Comparison of ENCODE assay signal across 9 cellular contexts in the genomic region with DNA sequence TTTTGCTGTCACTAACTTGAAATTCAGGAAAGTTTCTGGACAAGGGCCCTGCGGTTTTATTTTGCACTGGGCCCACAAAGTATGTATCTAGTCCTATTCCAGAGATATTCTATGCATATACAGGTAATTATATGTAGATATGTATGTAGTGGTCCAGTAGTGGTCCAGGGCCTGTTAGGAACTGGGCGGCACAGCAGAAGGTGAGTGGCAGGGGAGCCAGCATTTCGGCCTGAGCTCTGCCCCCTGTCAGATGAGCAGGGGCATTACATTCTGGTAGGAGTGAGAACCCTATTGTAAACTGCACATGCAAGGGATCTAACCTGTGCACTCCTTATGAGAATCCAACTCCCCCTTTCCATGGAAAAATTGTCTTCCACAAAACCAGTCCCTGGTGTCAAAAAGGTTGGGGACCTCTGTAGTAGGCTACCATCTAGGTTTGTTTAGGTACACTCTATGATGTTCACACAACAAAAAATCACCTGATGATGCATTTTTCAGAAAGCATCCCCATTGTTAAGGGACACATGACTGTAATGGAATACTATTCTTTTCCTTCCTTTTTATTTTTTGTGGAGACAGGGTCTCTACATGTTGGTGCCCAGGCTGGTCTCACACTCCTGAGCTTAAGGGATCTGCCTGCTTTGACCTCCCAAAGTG. TPM values are rescaled to one million over a fixed set of nuclear protein-coding genes. Genes with fewer than 3 reads are reported as not detected.
A peak's percentile ranks its signal among the peaks of the same experiment; 100 is the strongest.
DNase-seq lines count a peak whose midpoint lies in the region; ATAC-seq and TF ChIP-seq lines count a peak whose summit lies in the region.
"Had no signal": no experiment of that assay in that cellular context is flagged by ENCODE, and none has a peak within 500 bp of the region (broad histone marks: within the 10 kb centered on the region; RNA-seq: fewer than 3 reads in every experiment).

No MANE protein-coding gene starts in this region.

- WGBS in liver = 62% methylated on average over 3 of the region's 3 CpGs

- H3K27ac ChIP-seq in HL-60 (replicated peaks) = no peak overlapping the region
- H3K27ac ChIP-seq in WERI-Rb-1 = no peak overlapping the region
- no peak overlapping the region for H3K27ac ChIP-seq in liver (ENCODE audit: low read depth in 1 of 2, low read length in 2 of 2)
- H3K27ac ChIP-seq: neutrophil had no signal

- H3K9me3 ChIP-seq in WERI-Rb-1 (ENCODE audit: severe bottlenecking) (no peaks in the 10 kb centered on the region), liver (ENCODE audit: control insufficient read depth in 4 of 4, low read length in 3 of 4) (no peaks in the 10 kb centered on the region)
- H3K9me3 ChIP-seq: neutrophil had no signal

- peak overlapping the region; percentile 78 for H3K4me3 ChIP-seq in HL-60 (replicated peaks; ENCODE audit: insufficient read depth, low read length)
- no peak overlapping the region for H3K4me3 ChIP-seq in WERI-Rb-1 (ENCODE audit: low read depth, low read length)
- H3K4me3 ChIP-seq in liver (ENCODE audit: low read depth in 1 of 3, low read length in 3 of 3) = no peak overlapping the region

- no peak for ATAC-seq in HG02759 (IDR thresholded peaks at IDR 0.05; ENCODE audit: unreplicated experiment)
- no peak for ATAC-seq in omental fat pad (ENCODE audit: low FRiP score)
- ATAC-seq in GM19455 (IDR thresholded peaks at IDR 0.05; ENCODE audit: unreplicated experiment) = no peak

- DNase-seq in DMS 273 treated with DMSO at 0.1 percent for 48 hours (lab: John Stamatoyannopoulos, UW) (peak; percentile 13), HL-60 (ENCODE audit: low read depth in 1 of 2, low spot score in 1 of 2) (peak; percentile 34 to 54), WERI-Rb-1 (peak; percentile 54), omental fat pad (ENCODE audit: low spot score) (no peak), islet precursor cell (no peak)

- H3K27me3 ChIP-seq in HL-60 (ENCODE audit: insufficient read depth, poor library complexity, severe bottlenecking) (no peaks in the 10 kb centered on the region), WERI-Rb-1 (ENCODE audit: insufficient read depth, low read depth, severe bottlenecking) (no peaks in the 10 kb centered on the region), liver (ENCODE audit: control insufficient read depth in 4 of 4, insufficient read depth in 4 of 4, low read length in 3 of 4) (no peaks in the 10 kb centered on the region)
- H3K27me3 ChIP-seq: neutrophil had no signal

- H3K9ac ChIP-seq in liver (ENCODE audit: low read depth in 1 of 2, low read length in 2 of 2) = no peak overlapping the region

- H3K36me3 ChIP-seq in WERI-Rb-1 = peaks cover 12% of the 10 kb centered on the region
- no peaks in the 10 kb centered on the region for H3K36me3 ChIP-seq in liver (ENCODE audit: control insufficient read depth in 4 of 4, insufficient read depth in 3 of 4, low read depth in 1 of 4, low read length in 3 of 4)

- TF ChIP-seq RAD21 in liver (IDR thresholded peaks at IDR 0.05) = peak; percentile 7 to 63

- H3K4me1 ChIP-seq in liver (ENCODE audit: control insufficient read depth in 4 of 4, insufficient read depth in 4 of 4, low read length in 3 of 4) = peaks cover 6 to 37% (median 29%) of the 10 kb centered on the region in 4 donors

- TF ChIP-seq CTCF in HL-60 (IDR thresholded peaks at IDR 0.05; ENCODE audit: insufficient read depth, low read length) (peak; percentile 59), WERI-Rb-1 (IDR thresholded peaks at IDR 0.05; ENCODE audit: low read depth, low read length) (peak; percentile 59), liver (IDR thresholded peaks at IDR 0.05; ENCODE audit: low read depth, low read length, missing input control) (peak; percentile 31), omental fat pad (IDR thresholded peaks at IDR 0.05) (no peak)

TF ChIP-seq in liver, 16 proteins besides CTCF, POLR2A, EP300 and RAD21:
- no peak for TF ChIP-seq HNF4A (conservative IDR thresholded peaks at IDR 0.05)
- TF ChIP-seq FOXA2 (IDR thresholded peaks at IDR 0.05) = no peak
- TF ChIP-seq, protein P1, sequence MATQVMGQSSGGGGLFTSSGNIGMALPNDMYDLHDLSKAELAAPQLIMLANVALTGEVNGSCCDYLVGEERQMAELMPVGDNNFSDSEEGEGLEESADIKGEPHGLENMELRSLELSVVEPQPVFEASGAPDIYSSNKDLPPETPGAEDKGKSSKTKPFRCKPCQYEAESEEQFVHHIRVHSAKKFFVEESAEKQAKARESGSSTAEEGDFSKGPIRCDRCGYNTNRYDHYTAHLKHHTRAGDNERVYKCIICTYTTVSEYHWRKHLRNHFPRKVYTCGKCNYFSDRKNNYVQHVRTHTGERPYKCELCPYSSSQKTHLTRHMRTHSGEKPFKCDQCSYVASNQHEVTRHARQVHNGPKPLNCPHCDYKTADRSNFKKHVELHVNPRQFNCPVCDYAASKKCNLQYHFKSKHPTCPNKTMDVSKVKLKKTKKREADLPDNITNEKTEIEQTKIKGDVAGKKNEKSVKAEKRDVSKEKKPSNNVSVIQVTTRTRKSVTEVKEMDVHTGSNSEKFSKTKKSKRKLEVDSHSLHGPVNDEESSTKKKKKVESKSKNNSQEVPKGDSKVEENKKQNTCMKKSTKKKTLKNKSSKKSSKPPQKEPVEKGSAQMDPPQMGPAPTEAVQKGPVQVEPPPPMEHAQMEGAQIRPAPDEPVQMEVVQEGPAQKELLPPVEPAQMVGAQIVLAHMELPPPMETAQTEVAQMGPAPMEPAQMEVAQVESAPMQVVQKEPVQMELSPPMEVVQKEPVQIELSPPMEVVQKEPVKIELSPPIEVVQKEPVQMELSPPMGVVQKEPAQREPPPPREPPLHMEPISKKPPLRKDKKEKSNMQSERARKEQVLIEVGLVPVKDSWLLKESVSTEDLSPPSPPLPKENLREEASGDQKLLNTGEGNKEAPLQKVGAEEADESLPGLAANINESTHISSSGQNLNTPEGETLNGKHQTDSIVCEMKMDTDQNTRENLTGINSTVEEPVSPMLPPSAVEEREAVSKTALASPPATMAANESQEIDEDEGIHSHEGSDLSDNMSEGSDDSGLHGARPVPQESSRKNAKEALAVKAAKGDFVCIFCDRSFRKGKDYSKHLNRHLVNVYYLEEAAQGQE (IDR thresholded peaks at IDR 0.05) = no peak
- no peak for TF ChIP-seq JUND (IDR thresholded peaks at IDR 0.05)
- TF ChIP-seq RXRA (IDR thresholded peaks at IDR 0.05) = no peak
- TF ChIP-seq, protein P2, sequence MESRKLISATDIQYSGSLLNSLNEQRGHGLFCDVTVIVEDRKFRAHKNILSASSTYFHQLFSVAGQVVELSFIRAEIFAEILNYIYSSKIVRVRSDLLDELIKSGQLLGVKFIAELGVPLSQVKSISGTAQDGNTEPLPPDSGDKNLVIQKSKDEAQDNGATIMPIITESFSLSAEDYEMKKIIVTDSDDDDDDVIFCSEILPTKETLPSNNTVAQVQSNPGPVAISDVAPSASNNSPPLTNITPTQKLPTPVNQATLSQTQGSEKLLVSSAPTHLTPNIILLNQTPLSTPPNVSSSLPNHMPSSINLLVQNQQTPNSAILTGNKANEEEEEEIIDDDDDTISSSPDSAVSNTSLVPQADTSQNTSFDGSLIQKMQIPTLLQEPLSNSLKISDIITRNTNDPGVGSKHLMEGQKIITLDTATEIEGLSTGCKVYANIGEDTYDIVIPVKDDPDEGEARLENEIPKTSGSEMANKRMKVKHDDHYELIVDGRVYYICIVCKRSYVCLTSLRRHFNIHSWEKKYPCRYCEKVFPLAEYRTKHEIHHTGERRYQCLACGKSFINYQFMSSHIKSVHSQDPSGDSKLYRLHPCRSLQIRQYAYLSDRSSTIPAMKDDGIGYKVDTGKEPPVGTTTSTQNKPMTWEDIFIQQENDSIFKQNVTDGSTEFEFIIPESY (IDR thresholded peaks at IDR 0.05) = no peak
- TF ChIP-seq, protein P3, sequence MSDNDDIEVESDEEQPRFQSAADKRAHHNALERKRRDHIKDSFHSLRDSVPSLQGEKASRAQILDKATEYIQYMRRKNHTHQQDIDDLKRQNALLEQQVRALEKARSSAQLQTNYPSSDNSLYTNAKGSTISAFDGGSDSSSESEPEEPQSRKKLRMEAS (IDR thresholded peaks at IDR 0.05) = no peak
- TF ChIP-seq HNF4G (IDR thresholded peaks at IDR 0.05) = no peak
- no peak for TF ChIP-seq FOXA1 (IDR thresholded peaks at IDR 0.05)
- TF ChIP-seq TAF1 (conservative IDR thresholded peaks at IDR 0.05) = no peak
- TF ChIP-seq, protein P4, sequence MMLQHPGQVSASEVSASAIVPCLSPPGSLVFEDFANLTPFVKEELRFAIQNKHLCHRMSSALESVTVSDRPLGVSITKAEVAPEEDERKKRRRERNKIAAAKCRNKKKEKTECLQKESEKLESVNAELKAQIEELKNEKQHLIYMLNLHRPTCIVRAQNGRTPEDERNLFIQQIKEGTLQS (IDR thresholded peaks at IDR 0.05) = no peak

RNA-seq across cellular contexts. Expression of a gene that starts 2.8 kb away (rescaled TPM):
- total RNA-seq in liver = 10 to 100 TPM; 41.6 to 57.7 TPM
- 10 to 100 TPM; 17.4 to 20.3 TPM for polyA plus RNA-seq in liver
- total RNA-seq in omental fat pad = 10 to 100 TPM; 51.3 to 97.6 (median 61.1) TPM

Comparison
In these comparisons a context has a peak if more than half of its experiments do, and no peak if none do; other contexts are left out.
1. DNase-seq: peak in DMS 273 treated with DMSO at 0.1 percent for 48 hours (single experiment), HL-60 (2 of 2) and WERI-Rb-1 (single experiment); none in omental fat pad (single experiment) and islet precursor cell (single experiment).
2. CTCF ChIP-seq: peak in HL-60 (single experiment), WERI-Rb-1 (single experiment) and liver (single experiment); none in omental fat pad (0 of 3).